8 cellular contexts compared by ENCODE assay signal in the genomic region with DNA sequence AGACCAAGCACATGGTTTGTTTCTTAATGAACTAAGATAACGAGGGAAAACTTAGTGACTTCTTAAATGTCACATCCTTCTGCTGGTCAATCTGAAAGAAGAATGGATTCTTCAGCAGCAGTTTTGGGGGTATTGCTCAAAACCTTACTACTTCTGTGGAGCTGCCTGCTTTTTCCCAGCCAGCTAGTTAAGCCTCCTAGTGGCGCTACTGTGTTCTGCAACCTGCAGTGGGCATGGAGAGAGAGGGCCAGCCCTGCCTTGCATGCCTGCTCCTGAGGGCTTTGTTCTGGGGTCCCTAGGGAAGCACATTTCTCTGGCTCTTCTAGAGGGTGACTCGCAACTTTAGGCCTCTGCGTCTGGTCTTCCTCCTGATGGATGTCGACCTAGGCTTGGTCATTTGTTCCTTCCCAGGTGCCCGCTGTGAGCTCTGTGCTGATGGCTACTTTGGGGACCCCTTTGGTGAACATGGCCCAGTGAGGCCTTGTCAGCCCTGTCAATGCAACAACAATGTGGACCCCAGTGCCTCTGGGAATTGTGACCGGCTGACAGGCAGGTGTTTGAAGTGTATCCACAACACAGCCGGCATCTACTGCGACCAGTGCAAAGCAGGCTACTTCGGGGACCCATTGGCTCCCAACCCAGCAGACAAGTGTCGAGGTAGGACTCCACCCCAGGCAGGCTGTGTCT. TPM values are rescaled to one million over a fixed set of nuclear protein-coding genes. Genes with fewer than 3 reads are reported as not detected.
DNase-seq lines count a peak whose midpoint lies in the region; ATAC-seq and TF ChIP-seq lines count a peak whose summit lies in the region.

No MANE protein-coding gene starts in this region.

- peak; percentile 73 for TF ChIP-seq CTCF in AG09309 (IDR thresholded peaks at IDR 0.05; ENCODE audit: control insufficient read depth, insufficient read depth, low read depth, low read length, missing control alignments)
- peak; percentile 92 for TF ChIP-seq CTCF in GM12874 (IDR thresholded peaks at IDR 0.05; ENCODE audit: insufficient read depth, low read depth, low read length)
- peak; percentile 89 for TF ChIP-seq CTCF in endodermal cell (conservative IDR thresholded peaks at IDR 0.05)
- TF ChIP-seq CTCF in mucosa of descending colon (IDR thresholded peaks at IDR 0.05): peak; percentile 43

- H3K36me3 ChIP-seq in endodermal cell (ENCODE audit: control insufficient read depth, insufficient read depth, low read length) (no peaks in the 10 kb centered on the region), mucosa of descending colon (ENCODE audit: low read depth) (no peaks in the 10 kb centered on the region)
- H3K36me3 ChIP-seq in effector memory CD4-positive, alpha-beta T cell (ENCODE audit: control insufficient read depth, insufficient read depth, low read length): no peaks in the 10 kb centered on the region

- H3K4me3 ChIP-seq in AG09309 (ENCODE audit: control insufficient read depth, low read depth, low read length) (no peak overlapping the region), endodermal cell (ENCODE audit: low read length) (no peak overlapping the region), mucosa of descending colon (no peak overlapping the region)
- no peak overlapping the region for H3K4me3 ChIP-seq in effector memory CD4-positive, alpha-beta T cell (ENCODE audit: insufficient read depth, low read depth, low read length, poor library complexity, severe bottlenecking)

- peaks cover 10% of the 10 kb centered on the region for H3K27me3 Mint-ChIP-seq in endodermal cell (ENCODE audit: insufficient read depth)

- WGBS in endodermal cell (ENCODE audit: insufficient coverage in 1 of 2, insufficient read length in 1 of 2), 2 experiments: 77 to 79% methylated on average over 10 to 11 of the region's 11 CpGs

- intact Hi-C loops in mucosa of descending colon (cut with DNase I, micrococcal nuclease): no loop called here

- H3K4me1 ChIP-seq in endodermal cell (ENCODE audit: control insufficient read depth, insufficient read depth, low read length) (no peaks in the 10 kb centered on the region), mucosa of descending colon (ENCODE audit: low read depth) (no peaks in the 10 kb centered on the region)
- no peaks in the 10 kb centered on the region for H3K4me1 ChIP-seq in effector memory CD4-positive, alpha-beta T cell (ENCODE audit: control insufficient read depth, insufficient read depth, low read length, poor library complexity, severe bottlenecking)

- no peaks in the 10 kb centered on the region for H3K9me3 Mint-ChIP-seq in endodermal cell

- peaks cover 46% of the 10 kb centered on the region for H3K27me3 ChIP-seq in endodermal cell (ENCODE audit: control insufficient read depth, insufficient read depth, low read length, poor library complexity, severe bottlenecking)
- H3K27me3 ChIP-seq in effector memory CD4-positive, alpha-beta T cell (replicated peaks; ENCODE audit: control insufficient read depth, insufficient read depth, low read length, poor library complexity, severe bottlenecking): peaks cover 4% of the 10 kb centered on the region

- H3K9ac ChIP-seq in endodermal cell (ENCODE audit: extremely low read depth, low read length, poor library complexity, severe bottlenecking): no peak overlapping the region

- no peaks in the 10 kb centered on the region for H3K36me3 Mint-ChIP-seq in endodermal cell (ENCODE audit: low read depth)

- H3K27ac Mint-ChIP-seq in endodermal cell: no peak overlapping the region

- DNase-seq in AG09309 (ENCODE audit: low read depth) (no peak), HT-29 (ENCODE audit: low spot score) (peak; percentile 63), T1000 (lab: John Stamatoyannopoulos, UW) (peak; percentile 49), endodermal cell (peak; percentile 94), mucosa of descending colon (peak in 2 of 3 donors; percentile 61 to 70)
- no peak for DNase-seq in effector memory CD4-positive, alpha-beta T cell

- H3K4me3 Mint-ChIP-seq in endodermal cell: no peak overlapping the region

- ATAC-seq in mucosa of descending colon: peak; percentile 79
- no peak for ATAC-seq in HG03039 (IDR thresholded peaks at IDR 0.05; ENCODE audit: unreplicated experiment)

- H3K4me1 Mint-ChIP-seq in endodermal cell: peaks cover 10% of the 10 kb centered on the region

- H3K27ac ChIP-seq in endodermal cell (ENCODE audit: low read depth, low read length): no peak overlapping the region
- no peak overlapping the region for H3K27ac ChIP-seq in effector memory CD4-positive, alpha-beta T cell (ENCODE audit: insufficient read depth, low read length, poor library complexity, severe bottlenecking)

- no peaks in the 10 kb centered on the region for H3K9me3 ChIP-seq in endodermal cell (ENCODE audit: control insufficient read depth, low read length)
- no peaks in the 10 kb centered on the region for H3K9me3 ChIP-seq in mucosa of descending colon
- H3K9me3 ChIP-seq in effector memory CD4-positive, alpha-beta T cell (ENCODE audit: control insufficient read depth, low read length): no peaks in the 10 kb centered on the region

RNA-seq across cellular contexts. Expression of gene LAMC2, which starts 42.0 kb away (rescaled TPM):
- 4.3 and 5.0 TPM in 2 replicates for total RNA-seq in HT-29 (2014; rRNA removed; shearing (Covaris generic))
- total RNA-seq in endodermal cell (1 to 10 TPM; 2.8 to 4.8 TPM), mucosa of descending colon (10 to 100 TPM; 16.3 to 36.9 (median 31.0) TPM)
- polyA plus RNA-seq in endodermal cell (2013, experiment 1 of 2): 0.82 TPM
- polyA plus RNA-seq in endodermal cell (2013, experiment 2 of 2): 0.91 TPM

Comparison
In these comparisons a context has a peak if more than half of its experiments do, and no peak if none do; other contexts are left out.
1. DNase-seq: peak in HT-29 (single experiment), T1000 (single experiment), endodermal cell (single experiment) and mucosa of descending colon (2 of 3); none in AG09309 (single experiment) and effector memory CD4-positive, alpha-beta T cell (0 of 3).
2. Peak in every context shown above with its lines, with median percentiles within 50 percentile points of each other: CTCF ChIP-seq.